ENCODE assay signal across 13 cellular contexts in genomic region chr10:22647244-22647643, GRCh38.
DNase-seq lines count a peak whose midpoint lies in the region; TF ChIP-seq lines count a peak whose summit lies in the region.
"Had no signal": no experiment of that assay in that cellular context is flagged by ENCODE, and none has a peak within 500 bp of the region (broad histone marks: within the 10 kb centered on the region; RNA-seq: fewer than 3 reads in every experiment).

No MANE protein-coding gene starts in this region.

- H3F3A ChIP-seq in Loucy (ENCODE audit: low read depth) = peaks cover 8% of the 10 kb centered on the region; the same call in 1 of the 2 replicates

- no peak overlapping the region for H3K9ac ChIP-seq in Loucy (ENCODE audit: low read depth, low read length, poor library complexity, severe bottlenecking)
- H3K9ac ChIP-seq in parathyroid adenoma = no peak overlapping the region

- no peak for DNase-seq in CD8-positive, alpha-beta memory T cell
- DNase-seq in effector memory CD4-positive, alpha-beta T cell = no peak
- DNase-seq in HuH-7.5 (ENCODE audit: low spot score) = no peak
- no peak for DNase-seq in activated gamma-delta T cell treated with Interleukin-2 at 50 U/mL for 16 hours
- no peak for DNase-seq in cerebellar nuclear complex (lab: John Stamatoyannopoulos, UW)
- DNase-seq: DMS 273 treated with DMSO at 0.1 percent for 48 hours; NCI-H1436; NCI-H774; occipital lobe; stimulated activated CD4-positive, alpha-beta T cell treated with anti-CD3 and anti-CD28 coated beads, Interleukin-4, amount 100 ng/mL, for 1 hour had no signal

- no peaks in the 10 kb centered on the region for H3K27me3 ChIP-seq in CD8-positive, alpha-beta memory T cell (ENCODE audit: insufficient read depth, low read length, poor library complexity, severe bottlenecking)
- H3K27me3 ChIP-seq in Loucy (ENCODE audit: insufficient read depth, low read length, poor library complexity, severe bottlenecking) (no peaks in the 10 kb centered on the region), parathyroid adenoma (ENCODE audit: control insufficient read depth, insufficient read depth, low read length) (no peaks in the 10 kb centered on the region)
- no peaks in the 10 kb centered on the region for H3K27me3 ChIP-seq in effector memory CD4-positive, alpha-beta T cell (replicated peaks; ENCODE audit: control insufficient read depth, insufficient read depth, low read length, poor library complexity, severe bottlenecking)

- POLR2A ChIA-PET in CD8-positive, alpha-beta memory T cell (lab: Charles Lee) = interaction anchor here (0.9 to 2.9 kb wide), 8 partner anchors 8 to 210 kb away, joined by 3 to 20 read pairs (median 7); no protein-coding TSS in a partner anchor

- CTCF ChIA-PET in CD8-positive, alpha-beta memory T cell (lab: Charles Lee) = interaction anchor here (1.3 to 2.6 kb wide), 5 partner anchors 10 to 66 kb away, joined by 3 to 7 read pairs (median 6); no protein-coding TSS in a partner anchor

- peaks cover 90% of the 10 kb centered on the region for H4K20me1 ChIP-seq in Loucy (ENCODE audit: insufficient read depth, low read length, poor library complexity, severe bottlenecking)

- H3K36me3 ChIP-seq in CD8-positive, alpha-beta memory T cell (ENCODE audit: insufficient read depth, low read length) = no peaks in the 10 kb centered on the region
- H3K36me3 ChIP-seq in Loucy (ENCODE audit: insufficient read depth, low read length) = no peaks in the 10 kb centered on the region
- H3K36me3 ChIP-seq in effector memory CD4-positive, alpha-beta T cell (ENCODE audit: control insufficient read depth, insufficient read depth, low read length) = no peaks in the 10 kb centered on the region
- H3K36me3 ChIP-seq in parathyroid adenoma (ENCODE audit: control insufficient read depth, insufficient read depth, low read length) = no peaks in the 10 kb centered on the region

- peaks cover 99% of the 10 kb centered on the region for H3K4me1 ChIP-seq in CD8-positive, alpha-beta memory T cell (ENCODE audit: insufficient read depth, low read length)
- H3K4me1 ChIP-seq in Loucy (ENCODE audit: insufficient read depth, low read length, poor library complexity, severe bottlenecking) (peaks cover 76% of the 10 kb centered on the region), parathyroid adenoma (no peaks in the 10 kb centered on the region)
- peaks cover 93% of the 10 kb centered on the region for H3K4me1 ChIP-seq in effector memory CD4-positive, alpha-beta T cell (ENCODE audit: control insufficient read depth, insufficient read depth, low read length, poor library complexity, severe bottlenecking)

- H3K27ac ChIP-seq in CD8-positive, alpha-beta memory T cell (ENCODE audit: low read depth, low read length) = no peak overlapping the region
- peak overlapping the region; percentile 70 for H3K27ac ChIP-seq in effector memory CD4-positive, alpha-beta T cell (ENCODE audit: insufficient read depth, low read length, poor library complexity, severe bottlenecking)
- H3K27ac ChIP-seq in parathyroid adenoma = peak overlapping the region; percentile 2

- H3K79me2 ChIP-seq in Loucy (ENCODE audit: insufficient read depth, low read length) (peaks cover 94% of the 10 kb centered on the region), parathyroid adenoma (peaks cover 8% of the 10 kb centered on the region)

- no peaks in the 10 kb centered on the region for H3K9me3 Mint-ChIP-seq in CD8-positive, alpha-beta memory T cell

- H2AFZ ChIP-seq in Loucy (ENCODE audit: low read length) (no peak overlapping the region), parathyroid adenoma (no peak overlapping the region)

- H3K9me2 ChIP-seq in Loucy (replicated peaks; ENCODE audit: low read depth, low read length) = no peaks in the 10 kb centered on the region

- TF ChIP-seq CTCF in Loucy (conservative IDR thresholded peaks at IDR 0.05; ENCODE audit: low read length) = no peak
- TF ChIP-seq CTCF in parathyroid adenoma (IDR thresholded peaks at IDR 0.05) = no peak

- H3K4me3 ChIP-seq in CD8-positive, alpha-beta memory T cell (ENCODE audit: low read length) = peak overlapping the region; percentile 57
- H3K4me3 ChIP-seq in Loucy (ENCODE audit: low read length, poor library complexity, severe bottlenecking) (peak overlapping the region; percentile 25), parathyroid adenoma (ENCODE audit: low read depth, low read length) (no peak overlapping the region)
- H3K4me3 ChIP-seq in effector memory CD4-positive, alpha-beta T cell (ENCODE audit: insufficient read depth, low read depth, low read length, poor library complexity, severe bottlenecking) = no peak overlapping the region
- H3K4me3 ChIP-seq: SK-N-MC had no signal

- H3K36me3 Mint-ChIP-seq in CD8-positive, alpha-beta memory T cell = peaks cover 0 to 18% (median 13%) of the 10 kb centered on the region in 3 donors

- peaks cover 88 to 95% (median 94%) of the 10 kb centered on the region in 3 donors for H3K4me1 Mint-ChIP-seq in CD8-positive, alpha-beta memory T cell

- H3K9me3 ChIP-seq in CD8-positive, alpha-beta memory T cell (ENCODE audit: low read length) = no peaks in the 10 kb centered on the region
- H3K9me3 ChIP-seq in Loucy (ENCODE audit: insufficient read depth, low read depth, low read length) = no peaks in the 10 kb centered on the region
- no peaks in the 10 kb centered on the region for H3K9me3 ChIP-seq in effector memory CD4-positive, alpha-beta T cell (ENCODE audit: control insufficient read depth, low read length)
- H3K9me3 ChIP-seq in parathyroid adenoma (ENCODE audit: control insufficient read depth, low read length) = no peaks in the 10 kb centered on the region

- H3K4me2 ChIP-seq in Loucy (ENCODE audit: low read depth, low read length, poor library complexity, severe bottlenecking) = peak overlapping the region; percentile 71
- H3K4me2 ChIP-seq in parathyroid adenoma (ENCODE audit: low read length) = no peak overlapping the region

- H3K4me3 Mint-ChIP-seq in CD8-positive, alpha-beta memory T cell = peak overlapping the region; percentile 28 to 90 (median 87)

- peak overlapping the region; percentile 79 to 99 (median 96) for H3K27ac Mint-ChIP-seq in CD8-positive, alpha-beta memory T cell

- H3K27me3 Mint-ChIP-seq in CD8-positive, alpha-beta memory T cell = no peaks in the 10 kb centered on the region

Comparison
In these comparisons a context has a peak if more than half of its experiments do, and no peak if none do; other contexts are left out.
1. H3K4me3 ChIP-seq: peak in CD8-positive, alpha-beta memory T cell (single experiment) and Loucy (single experiment); none in effector memory CD4-positive, alpha-beta T cell (single experiment) and parathyroid adenoma (single experiment).